Comparison of ENCODE assay signal across 1 cellular context in the genomic region with DNA sequence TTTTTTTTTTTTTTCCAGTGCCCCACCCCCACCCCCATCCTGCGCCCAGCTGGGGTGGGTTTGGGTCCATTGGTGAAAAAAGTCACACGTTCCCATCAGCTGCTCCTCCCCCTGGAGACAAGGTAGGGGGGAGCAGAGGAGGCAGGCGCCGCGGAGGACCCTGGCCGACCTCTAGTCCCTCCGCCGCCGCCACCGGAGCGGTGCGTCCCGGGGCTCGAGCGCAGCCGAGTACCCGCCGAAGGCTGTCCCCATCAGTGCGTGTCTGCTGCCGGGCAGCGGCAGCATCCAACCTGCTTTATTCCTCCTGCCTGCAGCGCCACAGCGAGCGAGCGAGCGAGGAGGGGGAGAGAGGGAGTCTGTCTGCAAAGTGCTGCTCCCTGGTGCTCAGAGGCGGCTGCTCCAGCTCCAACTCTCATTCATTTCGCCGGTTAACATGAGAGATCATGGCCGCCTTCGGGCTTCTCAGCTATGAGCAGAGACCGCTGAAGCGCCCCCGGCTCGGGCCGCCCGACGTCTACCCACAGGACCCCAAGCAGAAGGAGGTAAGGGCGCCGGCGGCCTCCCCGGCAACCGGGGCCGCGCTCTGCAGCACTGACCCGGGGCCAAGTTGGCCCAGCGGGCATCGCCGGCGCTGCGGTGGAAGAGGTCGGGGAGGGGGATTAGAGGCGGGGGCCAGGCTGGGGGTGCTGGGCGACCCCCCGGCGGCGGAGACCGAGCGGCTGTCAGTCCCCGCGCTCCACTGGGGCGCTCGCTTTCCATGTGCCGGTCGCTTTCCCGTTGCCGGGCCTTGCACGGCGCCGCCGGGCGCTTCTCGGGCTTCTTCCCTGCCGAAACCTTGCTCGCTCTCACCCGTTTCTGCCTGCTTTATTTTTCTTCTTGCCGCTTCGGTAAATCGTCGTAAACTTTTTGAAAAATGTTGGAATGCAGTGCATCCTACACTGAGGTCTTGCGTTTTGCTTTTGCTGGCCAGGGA.
A peak's percentile ranks its signal among the peaks of the same experiment; 100 is the strongest.
TF ChIP-seq lines count a peak whose summit lies in the region.

No MANE protein-coding gene starts in this region.

TF ChIP-seq in IMR-90, 13 proteins besides CTCF, POLR2A, EP300 and RAD21 (continued from another document):
- peak; percentile 59 for TF ChIP-seq SMC3 (IDR thresholded peaks at IDR 0.05; ENCODE audit: low read depth, low read length)
- TF ChIP-seq CEBPB (IDR thresholded peaks at IDR 0.05; ENCODE audit: low read depth, low read length), result no peak
- TF ChIP-seq, protein P1, sequence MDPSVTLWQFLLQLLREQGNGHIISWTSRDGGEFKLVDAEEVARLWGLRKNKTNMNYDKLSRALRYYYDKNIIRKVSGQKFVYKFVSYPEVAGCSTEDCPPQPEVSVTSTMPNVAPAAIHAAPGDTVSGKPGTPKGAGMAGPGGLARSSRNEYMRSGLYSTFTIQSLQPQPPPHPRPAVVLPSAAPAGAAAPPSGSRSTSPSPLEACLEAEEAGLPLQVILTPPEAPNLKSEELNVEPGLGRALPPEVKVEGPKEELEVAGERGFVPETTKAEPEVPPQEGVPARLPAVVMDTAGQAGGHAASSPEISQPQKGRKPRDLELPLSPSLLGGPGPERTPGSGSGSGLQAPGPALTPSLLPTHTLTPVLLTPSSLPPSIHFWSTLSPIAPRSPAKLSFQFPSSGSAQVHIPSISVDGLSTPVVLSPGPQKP (IDR thresholded peaks at IDR 0.05; ENCODE audit: borderline replicate concordance, low read depth, low read length), result no peak
- no peak for TF ChIP-seq MAFK (IDR thresholded peaks at IDR 0.05; ENCODE audit: low read depth, low read length)
- TF ChIP-seq NFE2L2 (IDR thresholded peaks at IDR 0.05; ENCODE audit: low read depth, low read length), result no peak
- TF ChIP-seq RCOR1 (IDR thresholded peaks at IDR 0.05; ENCODE audit: insufficient replicate concordance, low read length), result no peak
- peak; percentile 57; the same call in 1 of the 2 replicates for TF ChIP-seq MAZ (IDR thresholded peaks at IDR 0.05; ENCODE audit: borderline replicate concordance, low read depth, low read length)
- TF ChIP-seq FOS (IDR thresholded peaks at IDR 0.05; ENCODE audit: low read depth, low read length), result no peak
